8 cellular contexts compared by ENCODE assay signal in the genomic region with DNA sequence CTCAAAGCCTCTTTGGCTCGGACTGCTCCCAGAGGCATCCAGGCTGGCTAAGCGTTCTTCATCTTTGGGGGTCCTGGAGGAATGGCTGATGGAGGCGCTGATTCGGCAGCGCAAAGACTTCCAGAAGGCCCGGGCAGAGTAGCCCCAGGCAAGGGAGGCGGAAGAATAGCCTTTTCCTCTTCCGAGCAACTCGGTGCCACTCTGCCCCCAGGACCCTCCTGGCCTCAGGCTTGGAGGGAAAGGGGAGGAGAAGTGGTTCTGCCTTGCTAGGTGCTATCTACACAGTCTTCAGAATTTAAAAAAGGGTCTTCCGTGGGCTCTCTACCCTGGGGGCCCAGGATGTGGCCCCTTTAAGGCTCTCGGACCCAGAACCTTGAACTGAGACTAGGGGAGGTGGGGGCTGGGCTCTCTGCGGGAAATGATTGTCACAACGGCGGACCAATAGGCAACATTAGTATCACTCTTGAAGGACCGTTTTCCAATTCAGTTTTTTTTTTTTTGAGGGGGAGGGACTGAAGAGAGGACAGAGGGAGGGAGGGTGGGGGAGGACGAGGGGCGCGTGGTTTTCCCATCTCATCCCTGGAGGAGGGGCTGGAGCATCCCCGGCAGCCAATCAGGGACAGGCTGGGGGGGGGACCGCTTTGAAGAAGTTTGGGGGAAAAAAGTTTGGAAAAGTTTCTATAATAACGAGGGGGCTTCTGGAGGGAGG. TPM values are rescaled to one million over a fixed set of nuclear protein-coding genes. Genes with fewer than 3 reads are reported as not detected.
A peak's percentile ranks its signal among the peaks of the same experiment; 100 is the strongest.
DNase-seq lines count a peak whose midpoint lies in the region; ATAC-seq and TF ChIP-seq lines count a peak whose summit lies in the region.

A gene (plus strand): TSS at position 679 of the 709 bp plus-strand sequence. CDS start 157 bp downstream, outside the sequence.

- 1% methylated on average over 21 of the region's 21 CpGs for WGBS in ectodermal cell, 2 experiments
- 6 to 10% methylated on average over 21 of the region's 21 CpGs for WGBS in lower leg skin, 2 donors

- no peak for TF ChIP-seq POLR2A in lower leg skin (IDR thresholded peaks at IDR 0.05)

- in situ Hi-C loops in SK-MEL-5 (cut with HindIII; ENCODE audit: low pct_unique_long_range_greater_than_20kb, low sequenced_read_pairs), result no loop called here

- H3K4me1 ChIP-seq in KMS-11 (ENCODE audit: low read depth, poor library complexity, severe bottlenecking), result peaks cover 14% of the 10 kb centered on the region
- H3K4me1 ChIP-seq in ectodermal cell (ENCODE audit: control insufficient read depth, insufficient read depth, low read length), result peaks cover 4% of the 10 kb centered on the region

- intact Hi-C loops in lower leg skin (cut with DNase I; ENCODE audit: low total_unique reads), result loop anchor here (5.0 kb wide), 1 partner anchor 60 kb away; a partner anchor contains a TSS

- H3K27me3 ChIP-seq in KMS-11 (ENCODE audit: insufficient read depth, low read depth) (no peaks in the 10 kb centered on the region), ectodermal cell (ENCODE audit: control insufficient read depth, insufficient read depth, low read length, poor library complexity, severe bottlenecking) (peaks cover 4% of the 10 kb centered on the region)

- H3K9ac ChIP-seq in KMS-11, result peak within 1 kb of the TSS; percentile 37; the same call in 1 of the 2 replicates

- H2AFZ ChIP-seq in KMS-11 (ENCODE audit: low read depth), result peak within 1 kb of the TSS; percentile 88

- no peak for ATAC-seq in GM21737 (IDR thresholded peaks at IDR 0.05; ENCODE audit: unreplicated experiment)

- H3K27ac ChIP-seq in KMS-11, result peak within 1 kb of the TSS; percentile 64
- H3K27ac ChIP-seq in ectodermal cell (ENCODE audit: insufficient read depth, low read depth, low read length, poor library complexity, severe bottlenecking), result peak within 1 kb of the TSS; percentile 93

- no peak for TF ChIP-seq CTCF in KMS-11 (conservative IDR thresholded peaks at IDR 0.05; ENCODE audit: low read depth, low read length)
- TF ChIP-seq CTCF in lower leg skin (IDR thresholded peaks at IDR 0.05), result no peak
- no peak for TF ChIP-seq CTCF in subcutaneous adipose tissue (IDR thresholded peaks at IDR 0.05; ENCODE audit: low read depth)

- peak; percentile 38 for DNase-seq in activated CD4-positive, alpha-beta T cell treated with anti-CD3 and anti-CD28 coated beads for 48 hours
- DNase-seq in activated CD4-positive, alpha-beta T cell treated with anti-CD3 and anti-CD28 coated beads for 4 hours, result no peak
- DNase-seq in SK-MEL-5 (ENCODE audit: low read depth, low spot score) (peak; percentile 31), lower leg skin (ENCODE audit: low spot score in 2 of 2) (peak; percentile 78 to 94)

- H3K4me2 ChIP-seq in KMS-11, result peak within 1 kb of the TSS; percentile 46

- no peaks in the 10 kb centered on the region for H4K20me1 ChIP-seq in KMS-11 (ENCODE audit: insufficient read depth)

- H3K79me2 ChIP-seq in KMS-11 (ENCODE audit: insufficient read depth, low read depth), result no peaks in the 10 kb centered on the region

- H3K36me3 ChIP-seq in KMS-11 (ENCODE audit: insufficient read depth), result no peaks in the 10 kb centered on the region
- peaks cover 10% of the 10 kb centered on the region for H3K36me3 ChIP-seq in ectodermal cell (ENCODE audit: control insufficient read depth, insufficient read depth, low read length)

- no peaks in the 10 kb centered on the region for H3K9me3 ChIP-seq in ectodermal cell (ENCODE audit: control insufficient read depth, low read length)

- H3K4me3 ChIP-seq in KMS-11 (IDR thresholded peaks at IDR 0.05; ENCODE audit: insufficient read depth, low read depth, low read length), result no peak within 1 kb of the TSS
- peak within 1 kb of the TSS; percentile 90 for H3K4me3 ChIP-seq in ectodermal cell (ENCODE audit: insufficient read depth, low read depth, low read length)
- H3K4me3 ChIP-seq in lower leg skin (ENCODE audit: low read depth, poor library complexity, severe bottlenecking), result peak within 1 kb of the TSS; percentile 49

RNA-seq across cellular contexts. Expression of the gene that starts here (rescaled TPM):
- 0.05 and 0.53 TPM in 2 replicates for total RNA-seq in SK-MEL-5 (2014; rRNA removed; shearing (Covaris generic))
- 0.10 TPM in 1 of 2 replicates, not detected in the other for polyA plus RNA-seq in SK-MEL-5 (2015; cell fraction: cytosol; rRNA removed)
- 1.5 and 4.5 TPM in 2 replicates for polyA plus RNA-seq in SK-MEL-5 (2015; cell fraction: nucleus; rRNA removed)
- polyA plus RNA-seq in ectodermal cell (2013, experiment 1 of 4), result 100 TPM
- polyA plus RNA-seq in ectodermal cell (2013, experiment 2 of 4), result 95.1 TPM
- 104 TPM for polyA plus RNA-seq in ectodermal cell (2013, experiment 3 of 4)
- 114 TPM for polyA plus RNA-seq in ectodermal cell (2013, experiment 4 of 4)
- total RNA-seq in lower leg skin (10 to 100 TPM in 3 of 4 donors, 1 to 10 TPM in 1; 8.3 to 26.1 (median 14.0) TPM), subcutaneous adipose tissue (10 to 100 TPM; 20.9 to 33.5 (median 26.1) TPM)

Comparison
In these comparisons a context has a peak if more than half of its experiments do, and no peak if none do; other contexts are left out.
1. DNase-seq: peak in activated CD4-positive, alpha-beta T cell treated with anti-CD3 and anti-CD28 coated beads for 48 hours (single experiment), SK-MEL-5 (single experiment) and lower leg skin (2 of 2); none in activated CD4-positive, alpha-beta T cell treated with anti-CD3 and anti-CD28 coated beads for 4 hours (0 of 2).